In genomic region chr16:58249388-58249779, GRCh38 we compare ENCODE assay signal across 8 cellular contexts. TPM values are rescaled to one million over a fixed set of nuclear protein-coding genes. Genes with fewer than 3 reads are reported as not detected.
A peak's percentile ranks its signal among the peaks of the same experiment; 100 is the strongest.
DNase-seq lines count a peak whose midpoint lies in the region; ATAC-seq and TF ChIP-seq lines count a peak whose summit lies in the region.

No MANE protein-coding gene starts in this region.

- peak overlapping the region; percentile 76 for H3K27ac Mint-ChIP-seq in central memory CD8-positive, alpha-beta T cell (ENCODE audit: low read depth)

- H3K4me3 ChIP-seq in ACC112 (ENCODE audit: low read depth, low read length) (peak overlapping the region; percentile 90), HUES6 (ENCODE audit: low read depth, low read length) (peak overlapping the region; percentile 92), mucosa of descending colon (peak overlapping the region; percentile 29)

- H3K27me3 Mint-ChIP-seq in central memory CD8-positive, alpha-beta T cell = peaks cover 18% of the 10 kb centered on the region

- peak overlapping the region; percentile 77 for H3K4me3 Mint-ChIP-seq in central memory CD8-positive, alpha-beta T cell

- H3K9ac ChIP-seq in HUES6 (ENCODE audit: low read length) = no peak overlapping the region

- no peaks in the 10 kb centered on the region for H3K4me1 ChIP-seq in ACC112 (ENCODE audit: control insufficient read depth, insufficient read depth, low read length, unreplicated experiment)
- peaks cover 11% of the 10 kb centered on the region; the same call in 1 of the 2 replicates for H3K4me1 ChIP-seq in HUES6 (ENCODE audit: control insufficient read depth, insufficient read depth, low read length)
- no peaks in the 10 kb centered on the region for H3K4me1 ChIP-seq in mucosa of descending colon (ENCODE audit: low read depth)

- H3K9me3 Mint-ChIP-seq in central memory CD8-positive, alpha-beta T cell = no peaks in the 10 kb centered on the region

- no peak for TF ChIP-seq CTCF in mucosa of descending colon (IDR thresholded peaks at IDR 0.05)

- H3K36me3 Mint-ChIP-seq in central memory CD8-positive, alpha-beta T cell (ENCODE audit: insufficient read depth) = peaks cover 7% of the 10 kb centered on the region

- peaks cover 6% of the 10 kb centered on the region for H3K4me1 Mint-ChIP-seq in central memory CD8-positive, alpha-beta T cell

- peak overlapping the region; percentile 98 for H2AFZ ChIP-seq in ACC112 (ENCODE audit: low read length, unreplicated experiment)

- H3K9me3 ChIP-seq in HUES6 (ENCODE audit: control insufficient read depth, insufficient read depth, low read depth, low read length) = no peaks in the 10 kb centered on the region
- no peaks in the 10 kb centered on the region for H3K9me3 ChIP-seq in mucosa of descending colon

- no peaks in the 10 kb centered on the region for H3K79me2 ChIP-seq in ACC112 (ENCODE audit: control insufficient read depth, insufficient read depth, low read length, unreplicated experiment)

- intact Hi-C loops in mucosa of descending colon (cut with DNase I, micrococcal nuclease) = no loop called here

- no peak for DNase-seq in central memory CD8-positive, alpha-beta T cell (ENCODE audit: low spot score in 2 of 2)
- DNase-seq in mucosa of descending colon (no peak), ecto neural progenitor cell (ENCODE audit: low spot score) (no peak), SHP77 treated with DMSO at 0.1 percent for 48 hours (lab: John Stamatoyannopoulos, UW) (no peak), NOMO-1 (lab: John Stamatoyannopoulos, UW; ENCODE audit: unreplicated experiment in 2 of 2) (no peak)

- peaks cover 10% of the 10 kb centered on the region for H3K27me3 ChIP-seq in ACC112 (ENCODE audit: insufficient read depth, low read length)
- no peaks in the 10 kb centered on the region for H3K27me3 ChIP-seq in HUES6 (ENCODE audit: control insufficient read depth, insufficient read depth, low read length)

- no peaks in the 10 kb centered on the region for H3K36me3 ChIP-seq in ACC112 (ENCODE audit: insufficient read depth, low read length)
- H3K36me3 ChIP-seq in HUES6 (ENCODE audit: control insufficient read depth, insufficient read depth, low read length) = no peaks in the 10 kb centered on the region; the same call in 1 of the 2 replicates
- H3K36me3 ChIP-seq in mucosa of descending colon (ENCODE audit: low read depth) = no peaks in the 10 kb centered on the region

- H3K27ac ChIP-seq in ACC112 (ENCODE audit: low read depth, low read length) (no peak overlapping the region), HUES6 (ENCODE audit: low read depth, low read length) (no peak overlapping the region)

- no peak for ATAC-seq in central memory CD8-positive, alpha-beta T cell (replicated peaks; ENCODE audit: extremely low read depth, poor library complexity, severe bottlenecking)
- peak; percentile 45 for ATAC-seq in mucosa of descending colon
- no peak for ATAC-seq in GM21423 (IDR thresholded peaks at IDR 0.05; ENCODE audit: unreplicated experiment)

RNA-seq across cellular contexts. Expression of gene PRSS54, which starts 45.4 kb away (rescaled TPM):
- not detected for total RNA-seq in mucosa of descending colon

RNA-seq across cellular contexts. Expression of gene CSNK2A2, which starts 51.5 kb away (rescaled TPM):
- total RNA-seq in mucosa of descending colon = 10 to 100 TPM; 45.5 to 79.1 (median 52.8) TPM

Comparison
In these comparisons a context has a peak if more than half of its experiments do, and no peak if none do; other contexts are left out.
1. H3K4me3 ChIP-seq: peak in every context shown above with its lines; median percentile 92 in HUES6; 90 in ACC112; 29 in mucosa of descending colon.